10 cellular contexts compared by ENCODE assay signal in the genomic region with DNA sequence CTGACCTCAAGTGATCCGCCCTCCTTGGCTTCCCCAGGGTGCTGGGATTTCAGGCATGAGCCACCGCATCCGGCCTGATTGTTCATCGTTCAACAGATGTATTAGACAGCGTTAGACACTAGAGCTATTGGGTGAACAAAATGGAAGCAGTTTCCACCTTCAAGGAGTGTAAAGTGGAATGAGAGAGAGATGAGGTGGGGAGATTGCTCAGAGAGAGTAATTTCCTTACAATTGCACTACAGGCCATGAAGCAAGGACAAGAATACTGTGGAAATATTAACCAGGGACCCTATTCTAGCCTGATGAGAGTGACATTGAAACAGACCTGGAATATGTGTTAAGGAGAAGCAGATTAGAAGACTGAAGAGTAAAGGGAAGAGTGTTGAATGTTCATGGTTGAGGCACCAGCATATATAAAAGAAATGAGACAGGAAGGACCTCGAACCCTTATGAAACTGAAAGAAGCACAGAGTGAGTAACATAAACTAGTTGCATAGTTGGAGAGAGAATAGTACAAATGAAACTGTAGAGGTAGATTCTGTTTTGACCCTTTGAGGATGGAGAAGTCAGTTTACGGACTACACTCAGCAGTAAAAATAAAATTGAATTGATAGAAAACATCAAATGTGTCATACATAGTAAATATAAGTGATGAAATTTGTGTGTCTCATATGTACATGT. TPM values are rescaled to one million over a fixed set of nuclear protein-coding genes. Genes with fewer than 3 reads are reported as not detected.
DNase-seq lines count a peak whose midpoint lies in the region; ATAC-seq, FAIRE-seq and TF ChIP-seq lines count a peak whose summit lies in the region.
"Had no signal": no experiment of that assay in that cellular context is flagged by ENCODE, and none has a peak within 500 bp of the region (broad histone marks: within the 10 kb centered on the region; RNA-seq: fewer than 3 reads in every experiment).

No MANE protein-coding gene starts in this region.

- peaks cover 24 to 43% of the 10 kb centered on the region in 2 donors for H3K4me1 Mint-ChIP-seq in immature natural killer cell

- H3K27ac ChIP-seq in kidney (ENCODE audit: low read depth in 2 of 2, low read length in 2 of 2) (no peak overlapping the region), gastrocnemius medialis (no peak overlapping the region)

- H3K4me3 ChIP-seq in kidney (ENCODE audit: low read length in 2 of 2) (no peak overlapping the region), gastrocnemius medialis (no peak overlapping the region)

- intact Hi-C loops in kidney (cut with DNase I), result no loop called here
- intact Hi-C loops in gastrocnemius medialis (cut with DNase I; ENCODE audit: low total_unique reads), result no loop called here

- no peaks in the 10 kb centered on the region for H3K27me3 Mint-ChIP-seq in immature natural killer cell (ENCODE audit: low read depth in 3 of 3)

- ATAC-seq in GM18858 (IDR thresholded peaks at IDR 0.05; ENCODE audit: unreplicated experiment), result peak; percentile 85
- ATAC-seq in GM21526 (IDR thresholded peaks at IDR 0.05; ENCODE audit: low FRiP score, unreplicated experiment), result peak; percentile 60
- peak; percentile 64 for ATAC-seq in HG03442 (IDR thresholded peaks at IDR 0.05; ENCODE audit: unreplicated experiment)
- ATAC-seq in gastrocnemius medialis, result no peak

- H3K27ac Mint-ChIP-seq in immature natural killer cell, result peak overlapping the region in 5 of 6 donors; percentile 1 to 36 (median 16)

- no peak for TF ChIP-seq CTCF in kidney (IDR thresholded peaks at IDR 0.05; ENCODE audit: borderline replicate concordance, extremely low read depth, insufficient read depth)
- TF ChIP-seq CTCF in gastrocnemius medialis (IDR thresholded peaks at IDR 0.05 in 4 of 5, conservative IDR thresholded peaks at IDR 0.05 in 1 of 5), result no peak

- no peak overlapping the region for H3K9ac ChIP-seq in kidney (ENCODE audit: low read length in 2 of 2)

- H3K36me3 ChIP-seq in kidney (ENCODE audit: control insufficient read depth in 1 of 2, insufficient read depth in 2 of 2, low read length in 2 of 2) (no peaks in the 10 kb centered on the region), gastrocnemius medialis (no peaks in the 10 kb centered on the region)

- DNase-seq in immature natural killer cell (no peak), kidney (no peak), NCI-H69 (lab: John Stamatoyannopoulos, UW) (no peak), gastrocnemius medialis (no peak), AML-193 (lab: John Stamatoyannopoulos, UW) (no peak)

- FAIRE-seq in kidney (lab: Jason Lieb, UNC), result no peak
- FAIRE-seq: endometrium, G401.6 had no signal

- in situ Hi-C loops in gastrocnemius medialis (cut with MboI; ENCODE audit: low sequenced_read_pairs in 4 of 4), result no loop called here

- H3K36me3 Mint-ChIP-seq in immature natural killer cell, result no peaks in the 10 kb centered on the region

- TF ChIP-seq POLR2A in gastrocnemius medialis (IDR thresholded peaks at IDR 0.05), result no peak

- H3K9me3 ChIP-seq in kidney (ENCODE audit: control insufficient read depth in 1 of 2, low read length in 2 of 2) (no peaks in the 10 kb centered on the region), gastrocnemius medialis (no peaks in the 10 kb centered on the region)

- H3K9me3 Mint-ChIP-seq in immature natural killer cell, result no peaks in the 10 kb centered on the region

- H3K4me1 ChIP-seq in kidney (ENCODE audit: control insufficient read depth in 1 of 2, insufficient read depth in 1 of 2, low read depth in 1 of 2, low read length in 2 of 2) (peaks cover 0 to 2% of the 10 kb centered on the region in 2 donors), gastrocnemius medialis (peaks cover 0 to 2% of the 10 kb centered on the region in 2 donors)

- peak overlapping the region in 1 of 5 donors; percentile 0 for H3K4me3 Mint-ChIP-seq in immature natural killer cell

- no peaks in the 10 kb centered on the region for H3K27me3 ChIP-seq in gastrocnemius medialis

RNA-seq across cellular contexts. Expression of a gene that starts 7.2 kb away (rescaled TPM):
- polyA plus RNA-seq in immature natural killer cell, result 10 to 100 TPM; 11.2 to 35.7 (median 23.4) TPM
- 29.7 TPM for total RNA-seq in kidney
- polyA plus RNA-seq in kidney (ENCODE audit: insufficient read depth, low read depth, low replicate concordance), result 14.8 TPM
- 10 to 100 TPM; 22.7 to 46.8 (median 24.3) TPM for total RNA-seq in gastrocnemius medialis

RNA-seq across cellular contexts. Expression of a gene that starts 21.8 kb away (rescaled TPM):
- polyA plus RNA-seq in immature natural killer cell, result 10 to 100 TPM; 15.3 to 37.7 (median 23.7) TPM
- total RNA-seq in kidney, result 19.4 TPM
- polyA plus RNA-seq in kidney (ENCODE audit: insufficient read depth, low read depth, low replicate concordance), result 35.8 TPM
- total RNA-seq in gastrocnemius medialis, result 10 to 100 TPM; 48.1 to 61.4 (median 51.9) TPM

Comparison
In these comparisons a context has a peak if more than half of its experiments do, and no peak if none do; other contexts are left out.
1. ATAC-seq: peak in GM18858 (single experiment), GM21526 (single experiment) and HG03442 (single experiment); none in gastrocnemius medialis (0 of 2).